ENCODE assay signal across 8 cellular contexts in the genomic region with DNA sequence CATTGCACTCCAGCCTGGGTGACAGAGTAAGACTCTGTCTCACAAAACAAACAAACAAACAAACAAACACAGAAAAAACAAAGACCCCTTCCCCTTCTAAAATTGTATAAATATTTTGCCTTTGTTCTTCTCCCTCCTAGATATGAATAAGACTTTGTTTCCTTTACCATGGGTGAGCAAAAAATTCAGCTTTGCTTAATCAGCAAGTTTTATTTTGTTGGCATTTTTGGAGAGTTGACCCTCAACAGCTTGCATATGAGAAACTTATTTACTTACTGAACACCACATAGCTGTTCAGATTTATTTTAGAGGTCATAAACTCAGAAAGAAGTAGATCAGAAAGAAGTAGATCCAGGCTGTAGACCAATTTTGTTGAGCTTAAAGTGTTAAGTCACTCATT.
"Had no signal": no experiment of that assay in that cellular context is flagged by ENCODE, and none has a peak within 500 bp of the region (broad histone marks: within the 10 kb centered on the region; RNA-seq: fewer than 3 reads in every experiment).

No MANE protein-coding gene starts in this region.

- H3K4me3 ChIP-seq: GM12878 had no signal

- ATAC-seq: GM12878 had no signal

- FAIRE-seq: G401.6, GM12878, GM12891, GM12892, GM18507, GM19239 had no signal

- DNase-seq: GDM1, GF-D8 had no signal
